14 cellular contexts compared by ENCODE assay signal in the genomic region with DNA sequence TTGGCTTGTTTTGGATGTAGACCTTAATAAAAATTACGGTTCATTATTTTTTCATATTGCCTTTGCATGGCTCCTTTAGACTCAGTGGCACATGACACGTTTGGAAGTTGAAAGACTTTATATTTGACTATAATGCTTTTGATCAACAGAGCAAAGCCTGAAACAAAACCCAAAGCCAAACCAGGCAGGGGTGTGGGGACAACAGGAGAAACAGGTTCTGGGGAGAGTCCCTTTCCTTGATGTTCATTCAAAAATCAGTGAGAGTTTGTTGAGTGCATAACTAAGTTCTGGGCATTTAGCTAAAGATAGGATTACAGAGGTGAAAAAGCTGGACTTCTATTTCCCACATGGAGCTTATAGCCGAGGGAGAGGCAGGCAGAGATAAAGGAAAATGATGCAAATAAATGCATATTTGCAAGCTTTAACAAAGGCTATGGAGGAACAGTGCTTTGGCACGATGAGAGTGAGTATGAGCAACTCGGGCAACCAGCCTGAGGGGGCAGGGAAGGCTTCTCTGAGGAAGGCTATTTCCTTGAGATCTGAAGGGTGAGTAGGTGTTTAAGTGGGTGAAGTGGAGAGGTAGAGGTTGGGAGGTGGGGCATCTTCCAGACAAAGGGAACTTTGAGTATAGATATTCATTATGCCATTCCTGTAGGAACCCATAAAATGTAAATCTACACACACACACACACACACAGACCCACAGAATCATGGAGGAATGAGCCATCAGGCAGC.
"Had no signal": no experiment of that assay in that cellular context is flagged by ENCODE, and none has a peak within 500 bp of the region (broad histone marks: within the 10 kb centered on the region; RNA-seq: fewer than 3 reads in every experiment).

No MANE protein-coding gene starts in this region.

- H3K27ac ChIP-seq: colonic mucosa, psoas muscle, right lobe of liver, transverse colon had no signal

- H3K9me3 ChIP-seq: colonic mucosa, mucosa of descending colon, psoas muscle, right lobe of liver, transverse colon had no signal

- H3K4me3 ChIP-seq: colonic mucosa, mucosa of descending colon, psoas muscle, right lobe of liver, transverse colon had no signal

- FAIRE-seq: astrocyte, endothelial cell of umbilical vein had no signal

- H3K27me3 ChIP-seq: colonic mucosa, right lobe of liver, transverse colon had no signal

- H3K4me1 ChIP-seq: colonic mucosa, psoas muscle, transverse colon had no signal

- DNase-seq: activated CD8-positive, alpha-beta T cell treated with anti-CD3 and anti-CD28 coated beads, Interleukin-2, amount 10 ng/mL, durations not matched to agents 7 days and 5 days; activated naive CD4-positive, alpha-beta T cell treated with anti-CD3 and anti-CD28 coated beads for 36 hours; colonic mucosa; immature natural killer cell; left colon; mucosa of descending colon; natural killer cell; nucleus accumbens; psoas muscle; transverse colon had no signal

- ATAC-seq: activated CD8-positive, alpha-beta T cell treated with anti-CD3 and anti-CD28 coated beads, Interleukin-2, amount 10 ng/mL, durations not matched to agents 7 days and 5 days; left colon; mucosa of descending colon; natural killer cell; psoas muscle; right lobe of liver; stimulated activated memory B cell treated with anti-CD40 and anti-IgM and Interleukin-4, amounts not matched to agents 10 μg/mL and 1 μg/mL and 100 μg/mL, for 72 hours had no signal

- H3K36me3 ChIP-seq: colonic mucosa, right lobe of liver, transverse colon had no signal
